ENCODE assay signal across 8 cellular contexts in the genomic region with DNA sequence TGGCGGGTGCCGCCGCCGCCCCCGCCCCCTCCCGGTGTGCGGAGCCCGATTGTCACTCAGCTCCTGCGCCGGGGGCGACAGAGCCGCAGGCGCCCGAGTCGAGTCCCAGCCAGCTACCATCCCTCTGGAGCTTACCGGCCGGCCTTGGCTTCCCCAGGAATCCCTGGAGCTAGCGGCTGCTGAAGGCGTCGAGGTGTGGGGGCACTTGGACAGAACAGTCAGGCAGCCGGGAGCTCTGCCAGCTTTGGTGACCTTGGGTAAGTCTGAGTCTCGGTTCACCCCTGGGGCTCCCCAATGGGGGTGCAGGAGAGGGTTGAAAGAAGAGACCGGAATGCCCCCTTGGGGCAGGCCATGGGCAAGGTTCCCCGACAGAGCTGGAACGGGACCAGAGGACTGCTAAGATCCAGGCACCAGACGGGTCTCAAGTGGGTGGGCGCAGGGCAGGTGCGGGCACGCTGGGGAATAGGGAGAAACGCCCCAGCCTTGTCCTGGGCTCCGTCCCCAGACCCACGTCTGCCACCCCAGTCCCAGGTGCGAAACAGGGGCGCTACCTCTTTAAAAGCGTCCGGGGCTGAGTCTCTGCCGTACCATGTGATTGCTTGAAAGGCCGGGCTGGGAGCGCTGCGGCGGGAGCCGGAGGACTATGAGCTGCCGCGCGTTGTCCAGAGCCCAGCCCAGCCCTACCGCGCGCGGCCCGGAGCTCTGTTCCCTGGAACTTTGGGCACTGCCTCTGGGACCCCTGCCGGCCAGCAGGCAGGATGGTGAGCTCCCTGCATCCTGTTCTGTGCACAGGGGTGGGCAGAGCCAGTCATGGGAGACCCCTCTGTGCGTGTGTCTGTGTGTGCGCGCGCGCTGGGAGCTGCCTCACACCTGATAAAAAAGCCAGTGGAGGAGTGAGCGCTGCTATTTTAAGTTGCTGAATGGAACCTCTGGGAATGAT. TPM values are rescaled to one million over a fixed set of nuclear protein-coding genes. Genes with fewer than 3 reads are reported as not detected.
DNase-seq lines count a peak whose midpoint lies in the region; ATAC-seq and TF ChIP-seq lines count a peak whose summit lies in the region.

A gene (plus strand): TSS at position 55 of the 940 bp plus-strand sequence. CDS start 1,116 bp downstream, outside the sequence.

- 0% methylated on average over 9 of the region's 57 CpGs for WGBS in right lobe of liver (ENCODE audit: insufficient coverage, low coverage, low lambda C conversion rate, missing lambda C conversion rate)

- peak; percentile 57 for DNase-seq in activated effector memory CD4-positive, alpha-beta T cell treated with anti-CD3 and anti-CD28 coated beads, Interleukin-2, amount 50 U/mL, for 16 hours
- no peak for DNase-seq in activated effector memory CD4-positive, alpha-beta T cell treated with Interleukin-2 at 50 U/mL for 16 hours
- DNase-seq in NCI-H82 treated with DMSO at 0.1 percent for 48 hours (lab: John Stamatoyannopoulos, UW; ENCODE audit: unreplicated experiment) = peak; percentile 24
- DNase-seq in coronary artery (ENCODE audit: low spot score) = peak; percentile 76
- peak; percentile 66 to 81 (median 73) for DNase-seq in right lobe of liver
- no peak for DNase-seq in AML-193 (lab: John Stamatoyannopoulos, UW)

- H3K9me3 ChIP-seq in right lobe of liver (no peaks in the 10 kb centered on the region), subcutaneous abdominal adipose tissue (ENCODE audit: control insufficient read depth in 5 of 5, low read length in 5 of 5) (no peaks in the 10 kb centered on the region)

- ATAC-seq in right lobe of liver = peak; percentile 81 to 92 (median 88)
- ATAC-seq in GM18907 (IDR thresholded peaks at IDR 0.05; ENCODE audit: unreplicated experiment) = no peak

- H3K27me3 ChIP-seq in right lobe of liver (peaks cover 0 to 5% of the 10 kb centered on the region in 2 donors), subcutaneous abdominal adipose tissue (ENCODE audit: control insufficient read depth in 5 of 5, insufficient read depth in 4 of 5, low read length in 5 of 5) (peaks cover 0 to 15% (median 6%) of the 10 kb centered on the region in 5 donors)

- intact Hi-C loops in right lobe of liver (cut with DNase I) = no loop called here

- peak within 1 kb of the TSS in 2 of 5 donors; percentile 15 to 53 for H3K9ac ChIP-seq in subcutaneous abdominal adipose tissue (ENCODE audit: low read length in 5 of 5)

- no peak for TF ChIP-seq POLR2A in right lobe of liver (IDR thresholded peaks at IDR 0.05)

- H3K4me3 ChIP-seq in coronary artery (peak within 1 kb of the TSS; percentile 64), right lobe of liver (peak within 1 kb of the TSS; percentile 12 to 47 (median 23)), subcutaneous abdominal adipose tissue (ENCODE audit: low read depth in 1 of 5, low read length in 5 of 5) (peak within 1 kb of the TSS in 4 of 5 donors; percentile 32 to 57 (median 52))

- H3K4me1 ChIP-seq in right lobe of liver = peaks cover 0 to 13% (median 2%) of the 10 kb centered on the region in 4 donors
- H3K4me1 ChIP-seq in subcutaneous abdominal adipose tissue (ENCODE audit: control insufficient read depth in 5 of 5, insufficient read depth in 5 of 5, low read length in 5 of 5) = peaks cover 1 to 69% (median 62%) of the 10 kb centered on the region in 5 donors

- H3K36me3 ChIP-seq in right lobe of liver (no peaks in the 10 kb centered on the region), subcutaneous abdominal adipose tissue (ENCODE audit: control insufficient read depth in 5 of 5, insufficient read depth in 5 of 5, low read length in 5 of 5) (no peaks in the 10 kb centered on the region)

- H3K27ac ChIP-seq in coronary artery (peak within 1 kb of the TSS in 1 of 2 donors; percentile 33), right lobe of liver (no peak within 1 kb of the TSS), subcutaneous abdominal adipose tissue (ENCODE audit: low read depth, low read length) (peak within 1 kb of the TSS; percentile 41)

- TF ChIP-seq CTCF in coronary artery (IDR thresholded peaks at IDR 0.05) = no peak
- no peak for TF ChIP-seq CTCF in right lobe of liver (IDR thresholded peaks at IDR 0.05)

RNA-seq across cellular contexts. Expression of the gene that starts here (rescaled TPM):
- under 1 TPM in 5 of 6 experiments, not detected in 1; 0.31 to 0.78 (median 0.39) TPM for total RNA-seq in right lobe of liver

Comparison
In these comparisons a context has a peak if more than half of its experiments do, and no peak if none do; other contexts are left out.
1. DNase-seq: peak in activated effector memory CD4-positive, alpha-beta T cell treated with anti-CD3 and anti-CD28 coated beads, Interleukin-2, amount 50 U/mL, for 16 hours (single experiment), NCI-H82 treated with DMSO at 0.1 percent for 48 hours (single experiment) and coronary artery (single experiment); none in activated effector memory CD4-positive, alpha-beta T cell treated with Interleukin-2 at 50 U/mL for 16 hours (single experiment) and AML-193 (0 of 2).
2. Peak in DNase-seq, ATAC-seq and H3K4me3 ChIP-seq in right lobe of liver; RNA of the gene not detected or under 1 TPM.
3. Peak in every context shown above with its lines, with median percentiles within 50 percentile points of each other: H3K4me3 ChIP-seq.